ENCODE assay signal across 19 cellular contexts in the genomic region with DNA sequence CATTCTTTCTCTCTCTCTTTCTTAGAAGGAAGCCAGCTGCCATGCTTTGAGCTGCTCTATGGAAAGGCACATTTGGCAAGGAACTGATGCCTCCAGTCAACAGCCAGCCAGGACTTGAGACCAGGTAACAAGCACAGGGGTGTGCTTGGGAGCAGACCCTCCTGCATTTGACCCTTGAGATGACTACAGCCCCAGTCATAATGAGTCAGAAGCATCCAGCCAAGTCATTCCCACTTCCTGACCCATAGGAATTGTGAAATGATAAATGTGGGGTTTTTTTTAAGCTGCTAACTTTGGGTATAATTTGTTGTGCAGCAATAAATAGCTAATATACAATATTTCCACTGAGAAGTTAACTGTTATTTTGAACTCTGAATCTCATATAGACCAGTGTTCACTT.
DNase-seq lines count a peak whose midpoint lies in the region; ATAC-seq and TF ChIP-seq lines count a peak whose summit lies in the region.
"Had no signal": no experiment of that assay in that cellular context is flagged by ENCODE, and none has a peak within 500 bp of the region (broad histone marks: within the 10 kb centered on the region; RNA-seq: fewer than 3 reads in every experiment).

No MANE protein-coding gene starts in this region.

- no peaks in the 10 kb centered on the region for H3K79me2 ChIP-seq in ACC112 (ENCODE audit: control insufficient read depth, insufficient read depth, low read length, unreplicated experiment)

- in situ Hi-C loops in astrocyte of the spinal cord (cut with HindIII; ENCODE audit: low sequenced_read_pairs), result no loop called here

- no peak for TF ChIP-seq CTCF in astrocyte of the spinal cord (IDR thresholded peaks at IDR 0.05; ENCODE audit: low read depth, low read length)

- no peak overlapping the region for H2AFZ ChIP-seq in ACC112 (ENCODE audit: low read length, unreplicated experiment)

- DNase-seq in HPDE6-E6E7 (ENCODE audit: extremely low spot score) (peak; percentile 70), astrocyte of the spinal cord (ENCODE audit: low read depth, low spot score) (peak; percentile 70), hepatic stellate cell (ENCODE audit: low spot score) (peak; percentile 24), mesenteric fat pad (ENCODE audit: low spot score) (no peak), DMS153 treated with DMSO at 0.1 percent for 48 hours (lab: John Stamatoyannopoulos, UW; ENCODE audit: unreplicated experiment) (no peak)
- DNase-seq in stimulated activated CD8-positive, alpha-beta memory T cell treated with anti-CD3 and anti-CD28 coated beads, Interleukin-4, amount 100 ng/mL, for 48 hours, result no peak
- DNase-seq: activated B cell treated with CpG ODN at 0.5 μM for 24 hours; activated gamma-delta T cell; midbrain; NCI-H1092; nucleus accumbens; sigmoid colon; stimulated activated CD4-positive, alpha-beta T cell treated with anti-CD3 and anti-CD28 coated beads, Interleukin-4, amount 100 ng/mL, for 4 hours had no signal

- H3K4me3 ChIP-seq in ACC112 (ENCODE audit: low read depth, low read length) (no peak overlapping the region), astrocyte of the spinal cord (ENCODE audit: low read depth, low read length) (no peak overlapping the region)
- H3K4me3 ChIP-seq: A549, ascending aorta, gastroesophageal sphincter, sigmoid colon, tibial nerve had no signal

- H3K27me3 ChIP-seq in ACC112 (ENCODE audit: insufficient read depth, low read length), result no peaks in the 10 kb centered on the region
- H3K27me3 ChIP-seq: ascending aorta, gastroesophageal sphincter, sigmoid colon, tibial nerve had no signal

- H3K4me1 ChIP-seq in ACC112 (ENCODE audit: control insufficient read depth, insufficient read depth, low read length, unreplicated experiment), result peaks cover 29% of the 10 kb centered on the region
- H3K4me1 ChIP-seq: A549, ascending aorta, gastroesophageal sphincter, sigmoid colon, tibial nerve had no signal

- H3K36me3 ChIP-seq in ACC112 (ENCODE audit: insufficient read depth, low read length), result no peaks in the 10 kb centered on the region
- H3K36me3 ChIP-seq: ascending aorta, gastroesophageal sphincter, sigmoid colon, tibial nerve had no signal

- no peak for ATAC-seq in GM21786 (IDR thresholded peaks at IDR 0.05; ENCODE audit: unreplicated experiment)
- ATAC-seq: A549, gastroesophageal sphincter had no signal

- peak overlapping the region; percentile 34; the same call in 1 of the 2 replicates for H3K27ac ChIP-seq in ACC112 (ENCODE audit: low read depth, low read length)
- H3K27ac ChIP-seq: A549, ascending aorta, gastroesophageal sphincter, sigmoid colon, tibial nerve had no signal

Comparison
In these comparisons a context has a peak if more than half of its experiments do, and no peak if none do; other contexts are left out.
1. DNase-seq: peak in HPDE6-E6E7 (single experiment), astrocyte of the spinal cord (single experiment) and hepatic stellate cell (single experiment); none in mesenteric fat pad (single experiment), DMS153 treated with DMSO at 0.1 percent for 48 hours (single experiment) and stimulated activated CD8-positive, alpha-beta memory T cell treated with anti-CD3 and anti-CD28 coated beads, Interleukin-4, amount 100 ng/mL, for 48 hours (single experiment).